ENCODE assay signal across 3 cellular contexts in genomic region chr20:43502021-43502420, GRCh38. TPM values are rescaled to one million over a fixed set of nuclear protein-coding genes. Genes with fewer than 3 reads are reported as not detected.
"Had no signal": no experiment of that assay in that cellular context is flagged by ENCODE, and none has a peak within 500 bp of the region (broad histone marks: within the 10 kb centered on the region; RNA-seq: fewer than 3 reads in every experiment).

No MANE protein-coding gene starts in this region.

RNA-seq across cellular contexts. Expression of gene L3MBTL1, which starts 5.5 kb away (rescaled TPM):
- total RNA-seq: SJSA1 had no signal

RNA-seq across cellular contexts. Expression of gene SGK2, which starts 56.8 kb away (rescaled TPM):
- total RNA-seq: RPMI7951, SJSA1, SK-MEL-5 had no signal
